Comparison of ENCODE assay signal across 1 cellular context in the genomic region with DNA sequence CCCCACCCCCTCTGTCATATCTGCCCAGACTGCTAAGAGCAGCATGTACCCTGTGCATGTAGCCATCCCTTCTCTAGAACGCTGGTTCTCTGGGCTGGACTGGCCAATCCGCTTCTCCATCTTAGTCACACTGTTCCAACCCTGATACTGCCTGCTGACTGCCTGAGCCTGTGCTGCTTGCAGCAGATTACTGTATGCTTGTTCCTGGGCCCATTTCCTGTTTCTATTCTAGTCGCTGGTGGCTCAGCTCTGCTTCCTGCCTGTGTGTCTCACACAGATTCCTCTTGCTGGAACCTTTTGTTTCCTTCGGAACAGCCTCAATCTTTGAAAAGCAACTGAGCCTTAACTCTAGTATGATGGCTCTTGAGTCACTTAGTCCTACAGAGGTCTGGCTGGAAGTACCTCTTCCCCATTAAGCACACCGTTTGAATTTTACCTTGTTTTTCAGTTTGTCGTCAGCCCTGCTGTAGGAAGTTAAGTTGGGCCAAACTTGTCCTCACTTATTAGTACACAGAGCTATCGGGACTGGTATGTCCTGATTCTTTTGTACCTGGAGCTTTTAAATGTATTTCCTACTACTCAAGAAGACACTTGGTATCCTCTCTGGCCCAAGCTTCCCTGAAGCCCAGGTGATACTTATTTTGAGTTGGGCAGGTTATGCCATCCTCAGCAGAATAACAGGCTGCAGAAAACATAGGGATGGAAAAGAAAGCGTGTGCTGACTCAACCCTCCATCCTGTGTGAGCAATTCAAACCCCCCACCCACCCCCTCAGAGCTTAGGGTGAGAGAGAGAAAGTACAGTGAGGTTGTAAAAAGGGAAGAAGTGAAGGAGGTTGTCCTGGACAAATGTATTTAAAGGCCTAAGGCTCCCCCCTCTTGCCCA.
TF ChIP-seq lines count a peak whose summit lies in the region.

No MANE protein-coding gene starts in this region.

TF ChIP-seq in K562, 482 proteins besides CTCF, POLR2A, EP300 and RAD21 (continued from another document):
- TF ChIP-seq ERF (CRISPR knock-in tag; IDR thresholded peaks at IDR 0.05): 0 out of 2 replicates have a peak, but pooled peaks have one; percentile 57
- TF ChIP-seq GABPB1 (CRISPR knock-in tag; IDR thresholded peaks at IDR 0.05): peak; percentile 91
- TF ChIP-seq GTF2A2 (tag; IDR thresholded peaks at IDR 0.05): no peak
- TF ChIP-seq ZBTB17 (CRISPR knock-in tag; IDR thresholded peaks at IDR 0.05): peak; percentile 76
- no peak for TF ChIP-seq NR3C1 (CRISPR knock-in tag; IDR thresholded peaks at IDR 0.05)
- peak; percentile 49; the same call in 1 of the 2 replicates for TF ChIP-seq ZNF316 (IDR thresholded peaks at IDR 0.05)
- TF ChIP-seq, protein P1, sequence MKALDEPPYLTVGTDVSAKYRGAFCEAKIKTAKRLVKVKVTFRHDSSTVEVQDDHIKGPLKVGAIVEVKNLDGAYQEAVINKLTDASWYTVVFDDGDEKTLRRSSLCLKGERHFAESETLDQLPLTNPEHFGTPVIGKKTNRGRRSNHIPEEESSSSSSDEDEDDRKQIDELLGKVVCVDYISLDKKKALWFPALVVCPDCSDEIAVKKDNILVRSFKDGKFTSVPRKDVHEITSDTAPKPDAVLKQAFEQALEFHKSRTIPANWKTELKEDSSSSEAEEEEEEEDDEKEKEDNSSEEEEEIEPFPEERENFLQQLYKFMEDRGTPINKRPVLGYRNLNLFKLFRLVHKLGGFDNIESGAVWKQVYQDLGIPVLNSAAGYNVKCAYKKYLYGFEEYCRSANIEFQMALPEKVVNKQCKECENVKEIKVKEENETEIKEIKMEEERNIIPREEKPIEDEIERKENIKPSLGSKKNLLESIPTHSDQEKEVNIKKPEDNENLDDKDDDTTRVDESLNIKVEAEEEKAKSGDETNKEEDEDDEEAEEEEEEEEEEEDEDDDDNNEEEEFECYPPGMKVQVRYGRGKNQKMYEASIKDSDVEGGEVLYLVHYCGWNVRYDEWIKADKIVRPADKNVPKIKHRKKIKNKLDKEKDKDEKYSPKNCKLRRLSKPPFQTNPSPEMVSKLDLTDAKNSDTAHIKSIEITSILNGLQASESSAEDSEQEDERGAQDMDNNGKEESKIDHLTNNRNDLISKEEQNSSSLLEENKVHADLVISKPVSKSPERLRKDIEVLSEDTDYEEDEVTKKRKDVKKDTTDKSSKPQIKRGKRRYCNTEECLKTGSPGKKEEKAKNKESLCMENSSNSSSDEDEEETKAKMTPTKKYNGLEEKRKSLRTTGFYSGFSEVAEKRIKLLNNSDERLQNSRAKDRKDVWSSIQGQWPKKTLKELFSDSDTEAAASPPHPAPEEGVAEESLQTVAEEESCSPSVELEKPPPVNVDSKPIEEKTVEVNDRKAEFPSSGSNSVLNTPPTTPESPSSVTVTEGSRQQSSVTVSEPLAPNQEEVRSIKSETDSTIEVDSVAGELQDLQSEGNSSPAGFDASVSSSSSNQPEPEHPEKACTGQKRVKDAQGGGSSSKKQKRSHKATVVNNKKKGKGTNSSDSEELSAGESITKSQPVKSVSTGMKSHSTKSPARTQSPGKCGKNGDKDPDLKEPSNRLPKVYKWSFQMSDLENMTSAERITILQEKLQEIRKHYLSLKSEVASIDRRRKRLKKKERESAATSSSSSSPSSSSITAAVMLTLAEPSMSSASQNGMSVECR (CRISPR knock-in tag; IDR thresholded peaks at IDR 0.05): peak; percentile 38; the same call in 1 of the 2 replicates
- peak; percentile 91 for TF ChIP-seq RNF2 (IDR thresholded peaks at IDR 0.05)
- TF ChIP-seq NFATC3 (IDR thresholded peaks at IDR 0.05): 0 out of 2 replicates have a peak, but pooled peaks have one; percentile 28
- TF ChIP-seq SREBF1 (IDR thresholded peaks at IDR 0.05; ENCODE audit: borderline replicate concordance, low read depth, low read length): no peak
- peak in 1 of 2 experiments; percentile 82; a peak in 2 of 4 replicates for TF ChIP-seq BCLAF1 (IDR thresholded peaks at IDR 0.05; ENCODE audit: borderline replicate concordance in 1 of 2, control insufficient read depth in 1 of 2, low read depth in 2 of 2, low read length in 1 of 2)
- no peak for TF ChIP-seq SMC3 (conservative IDR thresholded peaks at IDR 0.05; ENCODE audit: insufficient read depth, low read depth, low read length)
- no peak for TF ChIP-seq PRMT5 (CRISPR knock-in tag; IDR thresholded peaks at IDR 0.05)
- peak; percentile 65; the same call in 1 of the 2 replicates for TF ChIP-seq ZBTB2 (IDR thresholded peaks at IDR 0.05)
- TF ChIP-seq HNRNPH1 (optimal IDR thresholded peaks at IDR 0.05; ENCODE audit: low read depth, low read length): no peak
- TF ChIP-seq ZBTB7A (IDR thresholded peaks at IDR 0.05; ENCODE audit: borderline replicate concordance, control insufficient read depth, low read depth, low read length): no peak
- peak; percentile 78 for TF ChIP-seq CXXC5 (CRISPR knock-in tag; IDR thresholded peaks at IDR 0.05)
- no peak for TF ChIP-seq NFYB (IDR thresholded peaks at IDR 0.05; ENCODE audit: extremely low read depth, insufficient read length)
- peak; percentile 28 for TF ChIP-seq DACH1 (IDR thresholded peaks at IDR 0.05; ENCODE audit: partially characterized antibody)
- TF ChIP-seq TBL1XR1 (IDR thresholded peaks at IDR 0.05; ENCODE audit: low read length in 2 of 2): peak in 1 of 2 experiments; percentile 89; a peak in 2 of 4 replicates
- TF ChIP-seq STAT5A (IDR thresholded peaks at IDR 0.05; ENCODE audit: borderline replicate concordance, low read length): peak; percentile 70
- peak in 1 of 2 experiments; percentile 65; a peak in 2 of 4 replicates for TF ChIP-seq SRF (CRISPR knock-in tag; IDR thresholded peaks at IDR 0.05)
- TF ChIP-seq, protein P2, sequence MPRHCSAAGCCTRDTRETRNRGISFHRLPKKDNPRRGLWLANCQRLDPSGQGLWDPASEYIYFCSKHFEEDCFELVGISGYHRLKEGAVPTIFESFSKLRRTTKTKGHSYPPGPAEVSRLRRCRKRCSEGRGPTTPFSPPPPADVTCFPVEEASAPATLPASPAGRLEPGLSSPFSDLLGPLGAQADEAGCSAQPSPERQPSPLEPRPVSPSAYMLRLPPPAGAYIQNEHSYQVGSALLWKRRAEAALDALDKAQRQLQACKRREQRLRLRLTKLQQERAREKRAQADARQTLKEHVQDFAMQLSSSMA (CRISPR knock-in tag; IDR thresholded peaks at IDR 0.05): no peak
- peak; percentile 76 for TF ChIP-seq NEUROD1 (IDR thresholded peaks at IDR 0.05; ENCODE audit: borderline replicate concordance, low read depth, low read length, partially characterized antibody)
- TF ChIP-seq MEF2A (IDR thresholded peaks at IDR 0.05; ENCODE audit: control insufficient read depth, low read depth, low read length): peak; percentile 99
- peak; percentile 91 for TF ChIP-seq RBM39 (optimal IDR thresholded peaks at IDR 0.05; ENCODE audit: low read depth, low read length)
- TF ChIP-seq ZNF583 (CRISPR knock-in tag; IDR thresholded peaks at IDR 0.05): no peak
- peak; percentile 74; the same call in 1 of the 2 replicates for TF ChIP-seq ZBED1 (IDR thresholded peaks at IDR 0.05)
- peak; percentile 85 for TF ChIP-seq SMARCA4 (IDR thresholded peaks at IDR 0.05)
- TF ChIP-seq, protein P3, sequence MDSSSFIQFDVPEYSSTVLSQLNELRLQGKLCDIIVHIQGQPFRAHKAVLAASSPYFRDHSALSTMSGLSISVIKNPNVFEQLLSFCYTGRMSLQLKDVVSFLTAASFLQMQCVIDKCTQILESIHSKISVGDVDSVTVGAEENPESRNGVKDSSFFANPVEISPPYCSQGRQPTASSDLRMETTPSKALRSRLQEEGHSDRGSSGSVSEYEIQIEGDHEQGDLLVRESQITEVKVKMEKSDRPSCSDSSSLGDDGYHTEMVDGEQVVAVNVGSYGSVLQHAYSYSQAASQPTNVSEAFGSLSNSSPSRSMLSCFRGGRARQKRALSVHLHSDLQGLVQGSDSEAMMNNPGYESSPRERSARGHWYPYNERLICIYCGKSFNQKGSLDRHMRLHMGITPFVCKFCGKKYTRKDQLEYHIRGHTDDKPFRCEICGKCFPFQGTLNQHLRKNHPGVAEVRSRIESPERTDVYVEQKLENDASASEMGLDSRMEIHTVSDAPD (CRISPR knock-in tag; IDR thresholded peaks at IDR 0.05): no peak
- peak; percentile 40 for TF ChIP-seq TAF1 (IDR thresholded peaks at IDR 0.05; ENCODE audit: control insufficient read depth, extremely low read depth, insufficient read depth, low read length, severe bottlenecking)
- no peak for TF ChIP-seq KDM5B (IDR thresholded peaks at IDR 0.05; ENCODE audit: insufficient replicate concordance, low read depth, low read length)
- TF ChIP-seq ESRRB (CRISPR knock-in tag; IDR thresholded peaks at IDR 0.05; ENCODE audit: borderline replicate concordance): no peak
- TF ChIP-seq NFE2L1 (tag; IDR thresholded peaks at IDR 0.05; ENCODE audit: borderline replicate concordance, low read depth): no peak
- TF ChIP-seq FOXJ2 (tag; IDR thresholded peaks at IDR 0.05): no peak
- TF ChIP-seq KHSRP (IDR thresholded peaks at IDR 0.05): no peak
- 0 out of 2 replicates have a peak, but pooled peaks have one; percentile 44 for TF ChIP-seq ZNF143 (CRISPR knock-in tag; IDR thresholded peaks at IDR 0.05)
- no peak for TF ChIP-seq ZNF507 (tag; conservative IDR thresholded peaks at IDR 0.05)
- peak; percentile 77 for TF ChIP-seq CBFA2T2 (conservative IDR thresholded peaks at IDR 0.05)
- TF ChIP-seq SOX6 (IDR thresholded peaks at IDR 0.05): peak; percentile 90
- no peak for TF ChIP-seq CCAR2 (IDR thresholded peaks at IDR 0.05; ENCODE audit: low read depth, low read length)
- peak; percentile 65 for TF ChIP-seq NFIC (IDR thresholded peaks at IDR 0.05)
- peak; percentile 76 to 89 for TF ChIP-seq MNT (conservative IDR thresholded peaks at IDR 0.05)
- TF ChIP-seq HDAC1 (IDR thresholded peaks at IDR 0.05): peak in 1 of 2 experiments; percentile 95; a peak in 2 of 4 replicates
- no peak for TF ChIP-seq SRSF3 (IDR thresholded peaks at IDR 0.05; ENCODE audit: insufficient read depth, low read length)
- no peak for TF ChIP-seq HNRNPL (IDR thresholded peaks at IDR 0.05; ENCODE audit: low read depth, low read length)
- peak; percentile 66 for TF ChIP-seq KLF1 (tag; IDR thresholded peaks at IDR 0.05)
- TF ChIP-seq BHLHE40 (IDR thresholded peaks at IDR 0.05; ENCODE audit: low read length): peak; percentile 68
